15 cellular contexts compared by ENCODE assay signal in genomic region chr1:191206808-191207207, GRCh38.
A peak's percentile ranks its signal among the peaks of the same experiment; 100 is the strongest.
DNase-seq lines count a peak whose midpoint lies in the region; ATAC-seq and TF ChIP-seq lines count a peak whose summit lies in the region.
"Had no signal": no experiment of that assay in that cellular context is flagged by ENCODE, and none has a peak within 500 bp of the region (broad histone marks: within the 10 kb centered on the region; RNA-seq: fewer than 3 reads in every experiment).

No MANE protein-coding gene starts in this region.

- no peaks in the 10 kb centered on the region for H3K4me1 ChIP-seq in PC-3 (ENCODE audit: insufficient read depth, low read length)
- no peaks in the 10 kb centered on the region for H3K4me1 ChIP-seq in right cardiac atrium (ENCODE audit: control insufficient read depth, insufficient read depth, low read length)
- no peaks in the 10 kb centered on the region for H3K4me1 ChIP-seq in stomach
- H3K4me1 ChIP-seq: adrenal gland, right atrium auricular region had no signal

- no peak overlapping the region for H3K27ac ChIP-seq in PC-3 (ENCODE audit: low read length)
- no peak overlapping the region for H3K27ac ChIP-seq in right cardiac atrium (ENCODE audit: low read length)
- H3K27ac ChIP-seq in stomach = no peak overlapping the region
- H3K27ac ChIP-seq: adrenal gland, right atrium auricular region had no signal

- H3K36me3 ChIP-seq in PC-3 (ENCODE audit: low read depth, low read length) (no peaks in the 10 kb centered on the region), stomach (no peaks in the 10 kb centered on the region)
- H3K36me3 ChIP-seq: adrenal gland, MG63, right atrium auricular region had no signal

- H3K9me3 ChIP-seq in PC-3 (ENCODE audit: low read length) (no peaks in the 10 kb centered on the region), right cardiac atrium (ENCODE audit: control insufficient read depth, low read length) (no peaks in the 10 kb centered on the region), stomach (no peaks in the 10 kb centered on the region)
- H3K9me3 ChIP-seq: adrenal gland, MG63 had no signal

- no peak overlapping the region for H3K4me2 ChIP-seq in PC-3 (ENCODE audit: low read length)

- H3K27me3 ChIP-seq in PC-3 (ENCODE audit: low read length) (no peaks in the 10 kb centered on the region), right cardiac atrium (ENCODE audit: control insufficient read depth, insufficient read depth) (no peaks in the 10 kb centered on the region), stomach (no peaks in the 10 kb centered on the region)
- H3K27me3 ChIP-seq: adrenal gland, MG63, right atrium auricular region had no signal

- peak; percentile 43 for ATAC-seq in HG03442 (IDR thresholded peaks at IDR 0.05; ENCODE audit: unreplicated experiment)
- ATAC-seq in PC-3 = peak; percentile 33; the same call in 1 of the 2 replicates
- no peak for ATAC-seq in HG03139 (IDR thresholded peaks at IDR 0.05; ENCODE audit: unreplicated experiment)
- no peak for ATAC-seq in right cardiac atrium
- no peak for ATAC-seq in HG03045 (IDR thresholded peaks at IDR 0.05; ENCODE audit: unreplicated experiment)
- ATAC-seq: left lobe of liver; naive thymus-derived CD4-positive, alpha-beta T cell had no signal

- TF ChIP-seq EP300 in stomach (IDR thresholded peaks at IDR 0.05) = no peak

- no peak overlapping the region for H2AFZ ChIP-seq in PC-3 (ENCODE audit: low read length)

- intact Hi-C loops in PC-3 (cut with micrococcal nuclease) (no loop called here), right cardiac atrium (cut with DNase I) (no loop called here), stomach (cut with DNase I; ENCODE audit: low total_unique reads) (no loop called here)

- DNase-seq in ELR (ENCODE audit: low read depth) (peak; percentile 48), PC-3 (peak; percentile 40), fibroblast of peridontal ligament (ENCODE audit: extremely low read depth) (peak; percentile 55), right cardiac atrium (no peak), stomach (no peak)
- DNase-seq: activated B cell treated with CpG ODN at 0.5 μM for 24 hours; head of caudate nucleus; MG63; naive thymus-derived CD4-positive, alpha-beta T cell had no signal

- no peak for TF ChIP-seq CTCF in PC-3 (conservative IDR thresholded peaks at IDR 0.05; ENCODE audit: low read depth, low read length)
- TF ChIP-seq CTCF in stomach (IDR thresholded peaks at IDR 0.05) = no peak

- POLR2A ChIA-PET in PC-3 (lab: Charles Lee; ENCODE audit: unreplicated experiment) = no interaction called here

- BruUV-seq in PC-3 (replicated peaks; lab: Mats Ljungman, UMichigan) = no TSS peak

- H3K9me2 ChIP-seq in PC-3 (replicated peaks; ENCODE audit: low read length) = no peaks in the 10 kb centered on the region

- CTCF ChIA-PET in PC-3 (lab: Charles Lee) = no interaction called here

- no peaks in the 10 kb centered on the region for H3K79me2 ChIP-seq in PC-3 (ENCODE audit: low read length)

- H3F3A ChIP-seq in PC-3 (ENCODE audit: low read length, unreplicated experiment) = no peaks in the 10 kb centered on the region

- 67% methylated on average over 2 of the region's 2 CpGs for WGBS in right cardiac atrium
- 48 to 70% (median 62%) methylated on average over 2 of the region's 2 CpGs for WGBS in stomach, 5 donors

- no peak overlapping the region for H3K9ac ChIP-seq in PC-3 (ENCODE audit: low read length)

- TF ChIP-seq POLR2A in stomach (IDR thresholded peaks at IDR 0.05) = no peak

- H3K4me3 ChIP-seq in PC-3 (ENCODE audit: low read length) (no peak overlapping the region), right cardiac atrium (ENCODE audit: low read length) (no peak overlapping the region), stomach (no peak overlapping the region)
- H3K4me3 ChIP-seq: adrenal gland, MG63, right atrium auricular region had no signal

- no peaks in the 10 kb centered on the region for H4K20me1 ChIP-seq in PC-3 (ENCODE audit: low read length)

Comparison
In these comparisons a context has a peak if more than half of its experiments do, and no peak if none do; other contexts are left out.
1. DNase-seq: peak in ELR (single experiment), PC-3 (single experiment) and fibroblast of peridontal ligament (single experiment); none in right cardiac atrium (0 of 3) and stomach (single experiment).
2. ATAC-seq: peak in HG03442 (single experiment) and PC-3 (single experiment); none in HG03139 (single experiment), right cardiac atrium (0 of 2) and HG03045 (single experiment).